Comparison of ENCODE assay signal across 25 cellular contexts in the genomic region with DNA sequence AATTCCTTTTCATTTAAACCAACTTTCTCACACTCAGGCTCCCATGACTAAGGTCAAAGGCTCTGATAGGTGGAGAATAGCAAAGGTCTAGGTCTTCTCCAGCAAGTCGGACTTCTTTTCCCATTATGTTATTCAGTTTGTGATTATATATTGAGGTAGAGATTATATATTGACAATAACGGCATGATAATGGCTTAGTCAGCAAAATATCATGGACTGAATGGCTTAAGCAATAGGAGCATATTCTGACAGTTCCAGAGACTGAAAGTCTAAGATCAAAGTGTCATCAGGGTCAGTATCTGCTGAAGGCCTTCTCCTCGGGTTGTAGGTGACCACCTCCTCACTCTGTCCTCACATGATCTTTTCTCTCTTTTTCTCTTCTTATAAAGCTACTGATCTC.
"Had no signal": no experiment of that assay in that cellular context is flagged by ENCODE, and none has a peak within 500 bp of the region (broad histone marks: within the 10 kb centered on the region; RNA-seq: fewer than 3 reads in every experiment).

No MANE protein-coding gene starts in this region.

- H3K4me3 ChIP-seq: colonic mucosa, esophagus squamous epithelium, gastrocnemius medialis, heart right ventricle, left lung, lower lobe of right lung, mucosa of descending colon had no signal

- H3K9me3 ChIP-seq: colonic mucosa, esophagus squamous epithelium, gastrocnemius medialis, left lung, lower lobe of right lung, mucosa of descending colon had no signal

- H3K4me1 ChIP-seq: colonic mucosa, esophagus squamous epithelium, gastrocnemius medialis, lower lobe of right lung had no signal

- H3K27me3 ChIP-seq: colonic mucosa, esophagus squamous epithelium, gastrocnemius medialis, heart right ventricle, left lung had no signal

- H3K27ac ChIP-seq: colonic mucosa, epithelial cell of prostate, esophagus squamous epithelium, gastrocnemius medialis, heart right ventricle, left lung, lower lobe of right lung had no signal

- H3K36me3 ChIP-seq: colonic mucosa, esophagus squamous epithelium, gastrocnemius medialis, heart right ventricle, left lung, lower lobe of right lung had no signal

- FAIRE-seq: endometrium, islet of Langerhans, keratinocyte had no signal

- ATAC-seq: effector memory CD8-positive, alpha-beta T cell; esophagus mucosa; gastrocnemius medialis; heart right ventricle; left cardiac atrium; left lung; left ventricle myocardium superior; lower lobe of right lung; mucosa of descending colon had no signal

- DNase-seq: colonic mucosa; cortex of kidney; effector CD8-positive, alpha-beta T cell; effector memory CD8-positive, alpha-beta T cell; endodermal cell; erythroblast; esophagus squamous epithelium; foreskin fibroblast; foreskin melanocyte; gastrocnemius medialis; glutamatergic neuron; head of caudate nucleus; heart right ventricle; hippocampal formation; left cardiac atrium; left lung; left ventricle myocardium superior; lower lobe of right lung; mesenchymal stem cell; mucosa of descending colon had no signal
